Comparison of ENCODE assay signal across 9 cellular contexts in the genomic region with DNA sequence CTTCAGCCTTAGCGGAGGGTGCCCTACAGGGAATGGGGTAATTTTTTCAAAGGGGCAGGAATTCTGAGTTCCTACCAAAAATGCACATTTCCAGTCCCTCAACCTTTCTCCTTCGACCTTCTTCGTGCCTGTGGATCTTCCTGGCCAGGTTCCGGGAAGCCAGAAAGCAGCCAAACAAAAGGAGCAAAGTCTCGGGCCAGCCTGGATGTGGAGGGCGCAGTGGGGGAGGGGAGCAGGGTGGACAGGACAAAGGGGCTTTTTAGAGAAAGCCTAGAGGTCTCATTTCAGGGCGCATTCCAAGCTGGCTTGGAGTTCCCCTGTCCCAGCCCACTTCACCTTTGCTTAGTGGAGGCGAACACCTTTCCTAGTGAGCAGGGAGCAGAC. TPM values are rescaled to one million over a fixed set of nuclear protein-coding genes. Genes with fewer than 3 reads are reported as not detected.
DNase-seq lines count a peak whose midpoint lies in the region; ATAC-seq and TF ChIP-seq lines count a peak whose summit lies in the region.
"Had no signal": no experiment of that assay in that cellular context is flagged by ENCODE, and none has a peak within 500 bp of the region (broad histone marks: within the 10 kb centered on the region; RNA-seq: fewer than 3 reads in every experiment).

No MANE protein-coding gene starts in this region.

- peak overlapping the region; percentile 61 for H3K4me3 ChIP-seq in GM12864 (ENCODE audit: low read depth, low read length)
- H3K4me3 ChIP-seq in fibroblast of villous mesenchyme (ENCODE audit: low read depth, low read length): peak overlapping the region; percentile 63
- H3K4me3 ChIP-seq in parathyroid adenoma (ENCODE audit: low read depth, low read length): no peak overlapping the region

- POLR2A ChIA-PET in RWPE1 (lab: Yijun Ruan, JAX; ENCODE audit: low non-redundant PET): interaction anchor here (1.3 kb wide), 1 partner anchor 14 kb away, joined by 4 read pairs; no protein-coding TSS in a partner anchor

- no peak for ATAC-seq in HG02610 (IDR thresholded peaks at IDR 0.05; ENCODE audit: unreplicated experiment)

- no peaks in the 10 kb centered on the region for H3K79me2 ChIP-seq in parathyroid adenoma

- H3K9ac ChIP-seq in parathyroid adenoma: no peak overlapping the region

- no peaks in the 10 kb centered on the region for H3K4me1 ChIP-seq in parathyroid adenoma

- no peak for DNase-seq in GM12864 (ENCODE audit: low read depth)
- DNase-seq in RWPE1 (ENCODE audit: low spot score): no peak
- DNase-seq in fibroblast of villous mesenchyme (ENCODE audit: low read depth): no peak
- DNase-seq in cerebellar nuclear complex (lab: John Stamatoyannopoulos, UW): no peak
- no peak for DNase-seq in NCI-H774 (lab: John Stamatoyannopoulos, UW)
- DNase-seq in T1000 (lab: John Stamatoyannopoulos, UW): no peak

- TF ChIP-seq CTCF in GM12864 (IDR thresholded peaks at IDR 0.05; ENCODE audit: low read depth, low read length, missing control alignments) (no peak), RWPE1 (conservative IDR thresholded peaks at IDR 0.05; ENCODE audit: low read depth) (no peak), fibroblast of villous mesenchyme (IDR thresholded peaks at IDR 0.05; ENCODE audit: insufficient read depth, low read depth, low read length) (no peak), parathyroid adenoma (IDR thresholded peaks at IDR 0.05) (no peak)

- no peaks in the 10 kb centered on the region for H3K36me3 ChIP-seq in parathyroid adenoma (ENCODE audit: control insufficient read depth, insufficient read depth, low read length)

- no peaks in the 10 kb centered on the region for H3K9me3 ChIP-seq in parathyroid adenoma (ENCODE audit: control insufficient read depth, low read length)

- peak overlapping the region; percentile 96 for H3K4me2 ChIP-seq in parathyroid adenoma (ENCODE audit: low read length)

- H2AFZ ChIP-seq in parathyroid adenoma: peak overlapping the region; percentile 77

- H3K27ac ChIP-seq in RWPE1 (peak overlapping the region; percentile 74), parathyroid adenoma (no peak overlapping the region)

- CTCF ChIA-PET in RWPE1 (lab: Yijun Ruan, JAX): interaction anchor here (0.7 to 1.8 kb wide), 5 partner anchors 26 to 133 kb away, joined by 5 to 9 read pairs (median 5); partner anchors contain the start of gene KIF21B

- peaks cover 3% of the 10 kb centered on the region for H3K27me3 ChIP-seq in parathyroid adenoma (ENCODE audit: control insufficient read depth, insufficient read depth, low read length)

RNA-seq across cellular contexts. Expression of gene INAVA, which starts 2.9 kb away (rescaled TPM):
- total RNA-seq in fibroblast of villous mesenchyme: 0.32 TPM in 1 of 2 replicates, not detected in the other

RNA-seq across cellular contexts. Expression of gene GPR25, which starts 19.0 kb away (rescaled TPM):
- total RNA-seq in fibroblast of villous mesenchyme: not detected in 2 replicates
- total RNA-seq: cerebellum had no signal
